1 cellular context compared by ENCODE assay signal in genomic region chr2:41836944-41837343, GRCh38.
TF ChIP-seq lines count a peak whose summit lies in the region.

No MANE protein-coding gene starts in this region.

TF ChIP-seq in HepG2, 621 proteins besides CTCF, POLR2A, EP300 and RAD21 (continued from another document):
- TF ChIP-seq ZNF280D (CRISPR knock-in tag; IDR thresholded peaks at IDR 0.05) = no peak
- TF ChIP-seq THAP11 (CRISPR knock-in tag; IDR thresholded peaks at IDR 0.05) = peak; percentile 49; the same call in 1 of the 2 replicates
- no peak for TF ChIP-seq ZC3H4 (CRISPR knock-in tag; IDR thresholded peaks at IDR 0.05; ENCODE audit: borderline replicate concordance)
- no peak for TF ChIP-seq ZNF333 (CRISPR knock-in tag; IDR thresholded peaks at IDR 0.05; ENCODE audit: borderline replicate concordance)
- TF ChIP-seq KMT2A (CRISPR knock-in tag; IDR thresholded peaks at IDR 0.05) = no peak
- TF ChIP-seq TGIF2 (CRISPR knock-in tag; IDR thresholded peaks at IDR 0.05) = 0 out of 2 replicates have a peak, but pooled peaks have one; percentile 58
- no peak for TF ChIP-seq FOXO4 (CRISPR knock-in tag; conservative IDR thresholded peaks at IDR 0.05)
